16 cellular contexts compared by ENCODE assay signal in genomic region chr16:14456793-14457481, GRCh38.
DNase-seq lines count a peak whose midpoint lies in the region; ATAC-seq and TF ChIP-seq lines count a peak whose summit lies in the region.
"Had no signal": no experiment of that assay in that cellular context is flagged by ENCODE, and none has a peak within 500 bp of the region (broad histone marks: within the 10 kb centered on the region; RNA-seq: fewer than 3 reads in every experiment).

No MANE protein-coding gene starts in this region.

- H3K27ac ChIP-seq in GM23338 (ENCODE audit: low read depth) (no peak overlapping the region), SJSA1 (peak overlapping the region; percentile 45; the same call in 1 of the 2 replicates), SJCRH30 (no peak overlapping the region)
- H3K27ac ChIP-seq: KMS-11 had no signal

- H3K4me1 ChIP-seq in GM23338 (ENCODE audit: insufficient read depth), result peaks cover 8% of the 10 kb centered on the region
- H3K4me1 ChIP-seq in SJSA1 (replicated peaks), result peaks cover 23% of the 10 kb centered on the region
- H3K4me1 ChIP-seq in SJCRH30, result peaks cover 32% of the 10 kb centered on the region

- ATAC-seq in GM23338, result no peak

- no peaks in the 10 kb centered on the region for H3K79me2 ChIP-seq in GM23338 (replicated peaks; ENCODE audit: insufficient read depth)

- peak overlapping the region; percentile 42; the same call in 1 of the 2 replicates for H3K27ac Mint-ChIP-seq in GM23338

- H3K4me3 ChIP-seq in GM23338 (no peak overlapping the region), SJSA1 (no peak overlapping the region), SJCRH30 (no peak overlapping the region)

- H3K4me1 Mint-ChIP-seq in GM23338, result peaks cover 19% of the 10 kb centered on the region

- H3F3A ChIP-seq in GM23338 (replicated peaks; ENCODE audit: low read depth), result no peaks in the 10 kb centered on the region

- no peaks in the 10 kb centered on the region for H3K9me2 ChIP-seq in GM23338 (ENCODE audit: insufficient read depth)

- DNase-seq in A172 (ENCODE audit: low spot score) (peak; percentile 27), GM23338 (ENCODE audit: low spot score) (no peak), SJSA1 (ENCODE audit: low read depth in 1 of 2, low spot score in 2 of 2) (peak in 1 of 2 experiments; percentile 69), fibroblast of peridontal ligament (ENCODE audit: extremely low read depth) (peak; percentile 8), cerebellar nuclear complex (lab: John Stamatoyannopoulos, UW) (no peak), SJCRH30 (no peak), islet precursor cell (no peak), foreskin melanocyte (no peak)
- DNase-seq: AML-193, Caco-2, GDM1, MM.1S, NCI-H1105 treated with DMSO at 0.1 percent for 48 hours, NCI-H187 treated with DMSO at 0.1 percent for 48 hours, NCI-H510A treated with DMSO at 0.1 percent for 48 hours had no signal

- H3K9me3 ChIP-seq in SJSA1 (replicated peaks) (no peaks in the 10 kb centered on the region), SJCRH30 (replicated peaks) (no peaks in the 10 kb centered on the region)
- H3K9me3 ChIP-seq: Caco-2 had no signal

- no peaks in the 10 kb centered on the region for H3K27me3 ChIP-seq in GM23338 (ENCODE audit: insufficient read depth)
- H3K27me3 ChIP-seq in SJSA1 (replicated peaks), result no peaks in the 10 kb centered on the region
- H3K27me3 ChIP-seq in SJCRH30, result no peaks in the 10 kb centered on the region

- TF ChIP-seq CTCF in GM23338 (conservative IDR thresholded peaks at IDR 0.05; ENCODE audit: low read depth in 2 of 2), result no peak

- H3K27me3 Mint-ChIP-seq in GM23338 (ENCODE audit: insufficient read depth, low read depth, poor library complexity), result peaks cover 7% of the 10 kb centered on the region

- H3K9me3 Mint-ChIP-seq in GM23338, result no peaks in the 10 kb centered on the region

- H2AFZ ChIP-seq in GM23338, result no peak overlapping the region

- no peaks in the 10 kb centered on the region for H4K20me1 ChIP-seq in GM23338 (replicated peaks; ENCODE audit: insufficient read depth)

- H3K4me2 ChIP-seq in GM23338, result no peak overlapping the region
- H3K4me2 ChIP-seq: KMS-11 had no signal

- no peaks in the 10 kb centered on the region for H3K36me3 Mint-ChIP-seq in GM23338 (ENCODE audit: low read depth)

- no peak overlapping the region for H3K4me3 Mint-ChIP-seq in GM23338

- H3K36me3 ChIP-seq in GM23338 (ENCODE audit: insufficient read depth) (no peaks in the 10 kb centered on the region), SJSA1 (no peaks in the 10 kb centered on the region), SJCRH30 (no peaks in the 10 kb centered on the region)

TF ChIP-seq in GM23338, 12 proteins besides CTCF, POLR2A, EP300 and RAD21:
- TF ChIP-seq STAT1 (IDR thresholded peaks at IDR 0.05; ENCODE audit: unreplicated experiment), result no peak

Comparison
In these comparisons a context has a peak if more than half of its experiments do, and no peak if none do; other contexts are left out.
1. DNase-seq: peak in A172 (single experiment) and fibroblast of peridontal ligament (single experiment); none in GM23338 (single experiment), cerebellar nuclear complex (0 of 2), SJCRH30 (0 of 2), islet precursor cell (single experiment) and foreskin melanocyte (single experiment).